8 cellular contexts compared by ENCODE assay signal in the genomic region with DNA sequence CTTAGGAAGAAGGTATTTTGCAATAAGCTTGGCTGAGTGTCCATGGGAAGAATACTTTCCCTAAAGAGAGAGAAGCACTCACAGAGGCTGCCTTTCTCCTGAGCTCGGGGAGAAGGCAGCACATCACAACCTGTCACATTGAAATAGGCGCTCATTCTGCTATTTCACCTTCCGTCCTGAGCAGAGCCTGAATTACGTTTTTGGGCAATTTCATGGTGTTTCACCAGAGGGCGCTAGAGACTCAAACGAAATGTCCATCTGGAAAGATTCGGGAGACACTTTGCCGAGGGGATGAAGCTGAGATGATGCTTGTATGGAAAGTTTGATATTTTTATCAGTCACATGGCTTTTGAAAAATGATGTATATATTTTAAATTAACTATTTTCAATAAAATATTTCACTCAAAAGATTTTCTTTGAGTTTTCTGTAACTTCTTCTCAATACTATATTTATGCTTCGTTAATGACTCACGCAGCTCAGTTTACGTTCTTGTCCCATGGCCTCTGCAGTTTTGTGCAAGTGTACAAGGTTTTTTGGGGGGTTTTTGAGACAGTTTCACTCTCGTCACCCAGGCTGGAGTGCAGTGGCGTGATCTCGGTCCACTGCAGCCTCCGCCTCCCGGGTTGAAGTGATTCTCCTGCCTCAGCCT. TPM values are rescaled to one million over a fixed set of nuclear protein-coding genes. Genes with fewer than 3 reads are reported as not detected.
DNase-seq lines count a peak whose midpoint lies in the region; ATAC-seq and TF ChIP-seq lines count a peak whose summit lies in the region.

No MANE protein-coding gene starts in this region.

- TF ChIP-seq CTCF in LNCaP clone FGC (IDR thresholded peaks at IDR 0.05; ENCODE audit: control insufficient read depth, extremely low read depth, insufficient read depth) (peak; percentile 82), right lobe of liver (IDR thresholded peaks at IDR 0.05) (peak; percentile 61 to 79 (median 75)), thyroid gland (IDR thresholded peaks at IDR 0.05) (peak; percentile 32 to 84 (median 78))

- no peak overlapping the region for H3K27ac ChIP-seq in right lobe of liver
- no peak overlapping the region for H3K27ac ChIP-seq in thyroid gland

- no peak overlapping the region for H3K27ac Mint-ChIP-seq in T-helper 17 cell

- intact Hi-C loops in right lobe of liver (cut with DNase I): no loop called here
- intact Hi-C loops in thyroid gland (cut with DNase I): loop anchor here (5.0 kb wide), 1 partner anchor 105 kb away; no protein-coding TSS in a partner anchor

- WGBS in right lobe of liver (ENCODE audit: insufficient coverage, low coverage, low lambda C conversion rate, missing lambda C conversion rate): 27% methylated on average over 11 of the region's 16 CpGs
- WGBS in thyroid gland, 2 donors: 58 to 62% methylated on average over 16 of the region's 16 CpGs

- peaks cover 2% of the 10 kb centered on the region for H3K36me3 Mint-ChIP-seq in T-helper 17 cell (ENCODE audit: low read depth)

- H3K27me3 ChIP-seq in right lobe of liver (no peaks in the 10 kb centered on the region), thyroid gland (no peaks in the 10 kb centered on the region)

- H3K4me1 ChIP-seq in right lobe of liver (no peaks in the 10 kb centered on the region), thyroid gland (no peaks in the 10 kb centered on the region)

- DNase-seq in NOMO-1 treated with DMSO at 0.1 percent for 48 hours (lab: John Stamatoyannopoulos, UW; ENCODE audit: unreplicated experiment): peak; percentile 14
- no peak for DNase-seq in NOMO-1 treated with dmso at 0.1 percent for 144 hours (lab: John Stamatoyannopoulos, UW; ENCODE audit: unreplicated experiment)
- DNase-seq in LNCaP clone FGC (ENCODE audit: low read depth): no peak
- peak in 2 of 3 donors; percentile 19 to 31 for DNase-seq in T-helper 17 cell
- peak; percentile 16 to 50 for DNase-seq in dermis microvascular lymphatic vessel endothelial cell (ENCODE audit: low read depth in 2 of 2)
- DNase-seq in right lobe of liver: peak in 1 of 3 donors; percentile 54
- DNase-seq in thyroid gland: peak; percentile 50 to 54

- H3K4me3 ChIP-seq in LNCaP clone FGC (ENCODE audit: low read depth, low read length) (no peak overlapping the region), right lobe of liver (no peak overlapping the region), thyroid gland (replicated peaks in 1 of 3) (no peak overlapping the region)

- H3K27me3 Mint-ChIP-seq in T-helper 17 cell: no peaks in the 10 kb centered on the region

- H3K36me3 ChIP-seq in right lobe of liver (no peaks in the 10 kb centered on the region), thyroid gland (no peaks in the 10 kb centered on the region)

- ATAC-seq in T-helper 17 cell (no peak), right lobe of liver (peak; percentile 72 to 84 (median 76)), HG03342 (IDR thresholded peaks at IDR 0.05; ENCODE audit: unreplicated experiment) (no peak)

- H3K4me1 Mint-ChIP-seq in T-helper 17 cell: peaks cover 4% of the 10 kb centered on the region

- no peaks in the 10 kb centered on the region for H3K9me3 ChIP-seq in T-helper 17 cell (ENCODE audit: control insufficient read depth, low read length, poor library complexity, severe bottlenecking)
- no peaks in the 10 kb centered on the region for H3K9me3 ChIP-seq in right lobe of liver
- H3K9me3 ChIP-seq in thyroid gland: no peaks in the 10 kb centered on the region

- H3K4me3 Mint-ChIP-seq in T-helper 17 cell: no peak overlapping the region

- TF ChIP-seq POLR2A in right lobe of liver (IDR thresholded peaks at IDR 0.05): no peak
- TF ChIP-seq POLR2A in thyroid gland (IDR thresholded peaks at IDR 0.05): no peak

RNA-seq across cellular contexts. Expression of a gene that starts 17.4 kb away (rescaled TPM):
- total RNA-seq in T-helper 17 cell (1 to 10 TPM; 1.6 to 1.7 TPM), dermis microvascular lymphatic vessel endothelial cell (under 0.01 TPM in 2 replicates), right lobe of liver (1 to 10 TPM in 1 of 6 experiments, under 1 TPM in 5; 0.12 to 2.0 (median 0.38) TPM), thyroid gland (1 to 10 TPM; 3.9 to 6.6 (median 5.6) TPM)

RNA-seq across cellular contexts. Expression of a gene that starts 40.9 kb away (rescaled TPM):
- 1 to 10 TPM; 5.6 to 8.4 TPM for total RNA-seq in T-helper 17 cell
- total RNA-seq in dermis microvascular lymphatic vessel endothelial cell: 6.9 and 7.0 TPM in 2 replicates
- total RNA-seq in right lobe of liver: 1 to 10 TPM; 1.9 to 3.8 (median 2.1) TPM
- 10 to 100 TPM; 10.2 to 20.3 (median 12.3) TPM for total RNA-seq in thyroid gland

RNA-seq across cellular contexts. Expression of a gene that starts 53.2 kb away (rescaled TPM):
- total RNA-seq in T-helper 17 cell (100 to 1,000 TPM; 115 to 139 TPM), dermis microvascular lymphatic vessel endothelial cell (46.6 and 59.9 TPM in 2 replicates), right lobe of liver (10 to 100 TPM; 10.8 to 31.0 (median 27.9) TPM), thyroid gland (10 to 100 TPM; 52.1 to 72.3 (median 66.2) TPM)

Comparison
In these comparisons a context has a peak if more than half of its experiments do, and no peak if none do; other contexts are left out.
1. DNase-seq: peak in NOMO-1 treated with DMSO at 0.1 percent for 48 hours (single experiment), T-helper 17 cell (2 of 3), dermis microvascular lymphatic vessel endothelial cell (2 of 2) and thyroid gland (2 of 2); none in NOMO-1 treated with dmso at 0.1 percent for 144 hours (single experiment) and LNCaP clone FGC (single experiment).
2. ATAC-seq: peak in right lobe of liver (4 of 4); none in T-helper 17 cell (single experiment) and HG03342 (single experiment).
3. Peak in every context shown above with its lines, with median percentiles within 50 percentile points of each other: CTCF ChIP-seq.